Comparison of ENCODE assay signal across 10 cellular contexts in genomic region chr4:155906554-155907247, GRCh38. TPM values are rescaled to one million over a fixed set of nuclear protein-coding genes. Genes with fewer than 3 reads are reported as not detected.
DNase-seq lines count a peak whose midpoint lies in the region; ATAC-seq, FAIRE-seq and TF ChIP-seq lines count a peak whose summit lies in the region.
"Had no signal": no experiment of that assay in that cellular context is flagged by ENCODE, and none has a peak within 500 bp of the region (broad histone marks: within the 10 kb centered on the region; RNA-seq: fewer than 3 reads in every experiment).

No MANE protein-coding gene starts in this region.

- H2AFZ ChIP-seq in ACC112 (ENCODE audit: low read length, unreplicated experiment): peak overlapping the region; percentile 77

- TF ChIP-seq CTCF in HFF-Myc (IDR thresholded peaks at IDR 0.05; ENCODE audit: low read depth, low read length, missing control alignments): no peak
- TF ChIP-seq CTCF in activated CD8-positive, alpha-beta T cell treated with anti-CD3 and anti-CD28 coated beads for 36 hours (IDR thresholded peaks at IDR 0.05): no peak
- no peak for TF ChIP-seq CTCF in vagina (IDR thresholded peaks at IDR 0.05)

- CTCF ChIA-PET in activated CD8-positive, alpha-beta T cell treated with anti-CD3 and anti-CD28 coated beads for 36 hours (lab: Charles Lee): interaction anchor here (0.9 kb wide), 1 partner anchor 47 kb away, joined by 3 read pairs; the partner anchor contains the start of gene CTSO

- FAIRE-seq in RCC 7860 (lab: Jason Lieb, UNC): peak; percentile 18

- H3K4me3 ChIP-seq in ACC112 (ENCODE audit: low read depth, low read length): peak overlapping the region; percentile 74
- no peak overlapping the region for H3K4me3 ChIP-seq in HFF-Myc (replicated peaks; ENCODE audit: low read depth, low read length)
- no peak overlapping the region for H3K4me3 ChIP-seq in vagina

- peak overlapping the region; percentile 100 for H3K27ac ChIP-seq in ACC112 (ENCODE audit: low read depth, low read length)
- no peak overlapping the region for H3K27ac ChIP-seq in vagina

- H3K9me3 ChIP-seq in vagina: no peaks in the 10 kb centered on the region

- peaks cover 29% of the 10 kb centered on the region for H3K4me1 ChIP-seq in ACC112 (ENCODE audit: control insufficient read depth, insufficient read depth, low read length, unreplicated experiment)
- H3K4me1 ChIP-seq in vagina: no peaks in the 10 kb centered on the region

- H3K27me3 Mint-ChIP-seq in activated CD8-positive, alpha-beta T cell treated with anti-CD3 and anti-CD28 coated beads for 36 hours: peaks cover 16% of the 10 kb centered on the region

- POLR2A ChIA-PET in activated CD8-positive, alpha-beta T cell treated with anti-CD3 and anti-CD28 coated beads for 36 hours (lab: Charles Lee): no interaction called here

- H3K36me3 Mint-ChIP-seq in activated CD8-positive, alpha-beta T cell treated with anti-CD3 and anti-CD28 coated beads for 36 hours (ENCODE audit: low read depth): no peaks in the 10 kb centered on the region
- H3K36me3 Mint-ChIP-seq: mesothelial cell of epicardium had no signal

- H3K9me3 Mint-ChIP-seq in activated CD8-positive, alpha-beta T cell treated with anti-CD3 and anti-CD28 coated beads for 36 hours: no peaks in the 10 kb centered on the region
- H3K9me3 Mint-ChIP-seq: mesothelial cell of epicardium had no signal

- no peaks in the 10 kb centered on the region; the same call in 1 of the 2 replicates for H3K27me3 ChIP-seq in ACC112 (ENCODE audit: insufficient read depth, low read length)
- no peaks in the 10 kb centered on the region for H3K27me3 ChIP-seq in vagina

- H3K4me1 Mint-ChIP-seq in activated CD8-positive, alpha-beta T cell treated with anti-CD3 and anti-CD28 coated beads for 36 hours (ENCODE audit: low read depth): peaks cover 6% of the 10 kb centered on the region

- no peak overlapping the region for H3K4me3 Mint-ChIP-seq in activated CD8-positive, alpha-beta T cell treated with anti-CD3 and anti-CD28 coated beads for 36 hours
- H3K4me3 Mint-ChIP-seq: mesothelial cell of epicardium had no signal

- H3K27ac Mint-ChIP-seq in activated CD8-positive, alpha-beta T cell treated with anti-CD3 and anti-CD28 coated beads for 36 hours: no peak overlapping the region
- H3K27ac Mint-ChIP-seq: mesothelial cell of epicardium had no signal

- peak; percentile 96 for DNase-seq in HFF-Myc (ENCODE audit: extremely low read depth, low read depth)
- DNase-seq in RCC 7860 (ENCODE audit: low spot score): peak; percentile 35
- peak; percentile 99 for DNase-seq in fibroblast of the conjunctiva (ENCODE audit: low read depth)
- DNase-seq in activated CD8-positive, alpha-beta T cell treated with anti-CD3 and anti-CD28 coated beads for 36 hours: no peak
- no peak for DNase-seq in vagina (ENCODE audit: extremely low spot score in 2 of 2)
- DNase-seq in posterior cingulate gyrus: no peak
- DNase-seq: effector CD4-positive, alpha-beta T cell had no signal

- H3K36me3 ChIP-seq in ACC112 (ENCODE audit: insufficient read depth, low read length): no peaks in the 10 kb centered on the region
- H3K36me3 ChIP-seq in vagina: no peaks in the 10 kb centered on the region

- no peaks in the 10 kb centered on the region for H3K79me2 ChIP-seq in ACC112 (ENCODE audit: control insufficient read depth, insufficient read depth, low read length, unreplicated experiment)

- intact Hi-C loops in activated CD8-positive, alpha-beta T cell treated with anti-CD3 and anti-CD28 coated beads for 36 hours (cut with micrococcal nuclease): no loop called here
- intact Hi-C loops in vagina (cut with DNase I) (no loop called here), posterior cingulate gyrus (cut with DNase I) (no loop called here)

- ATAC-seq in activated CD8-positive, alpha-beta T cell treated with anti-CD3 and anti-CD28 coated beads for 36 hours: no peak
- no peak for ATAC-seq in GM19455 (IDR thresholded peaks at IDR 0.05; ENCODE audit: unreplicated experiment)

- TF ChIP-seq POLR2A in vagina (IDR thresholded peaks at IDR 0.05): no peak

RNA-seq across cellular contexts. Expression of gene TDO2, which starts 3.2 kb away (rescaled TPM):
- not detected for total RNA-seq in activated CD8-positive, alpha-beta T cell treated with anti-CD3 and anti-CD28 coated beads for 36 hours
- total RNA-seq in vagina: not detected

RNA-seq across cellular contexts. Expression of gene ASIC5, which starts 40.6 kb away (rescaled TPM):
- total RNA-seq in activated CD8-positive, alpha-beta T cell treated with anti-CD3 and anti-CD28 coated beads for 36 hours: not detected
- total RNA-seq in vagina: not detected
- total RNA-seq: mesothelial cell of epicardium had no signal

RNA-seq across cellular contexts. Expression of gene CTSO, which starts 47.0 kb away (rescaled TPM):
- 1 to 10 TPM; 3.4 to 3.7 TPM for total RNA-seq in activated CD8-positive, alpha-beta T cell treated with anti-CD3 and anti-CD28 coated beads for 36 hours
- total RNA-seq in vagina: 14.5 TPM

Comparison
In these comparisons a context has a peak if more than half of its experiments do, and no peak if none do; other contexts are left out.
1. DNase-seq: peak in HFF-Myc (single experiment), RCC 7860 (single experiment) and fibroblast of the conjunctiva (single experiment); none in activated CD8-positive, alpha-beta T cell treated with anti-CD3 and anti-CD28 coated beads for 36 hours (single experiment), vagina (0 of 2) and posterior cingulate gyrus (0 of 10).